In genomic region chr1:93775224-93775623, GRCh38 we compare ENCODE assay signal across 18 cellular contexts.
DNase-seq lines count a peak whose midpoint lies in the region; ATAC-seq and TF ChIP-seq lines count a peak whose summit lies in the region.
"Had no signal": no experiment of that assay in that cellular context is flagged by ENCODE, and none has a peak within 500 bp of the region (broad histone marks: within the 10 kb centered on the region; RNA-seq: fewer than 3 reads in every experiment).

No MANE protein-coding gene starts in this region.

- no peaks in the 10 kb centered on the region for H4K20me1 ChIP-seq in SK-N-SH (ENCODE audit: insufficient read depth)

- no peak overlapping the region for H3K4me3 ChIP-seq in SK-N-SH (ENCODE audit: low read depth in 2 of 2, low read length in 1 of 2)
- H3K4me3 ChIP-seq: colonic mucosa, tibial nerve had no signal

- H3K9me3 Mint-ChIP-seq in effector memory CD8-positive, alpha-beta T cell, result no peaks in the 10 kb centered on the region
- no peaks in the 10 kb centered on the region for H3K9me3 Mint-ChIP-seq in type B pancreatic cell

- H3K4me2 ChIP-seq in SK-N-SH, result no peak overlapping the region

- H3K79me2 ChIP-seq in SK-N-SH (ENCODE audit: insufficient read depth), result no peaks in the 10 kb centered on the region

- peaks cover 3% of the 10 kb centered on the region for H3K36me3 Mint-ChIP-seq in effector memory CD8-positive, alpha-beta T cell (ENCODE audit: insufficient read depth)
- H3K36me3 Mint-ChIP-seq in type B pancreatic cell, result peaks cover 3% of the 10 kb centered on the region

- TF ChIP-seq CTCF in SK-N-SH (IDR thresholded peaks at IDR 0.05) (no peak), type B pancreatic cell (conservative IDR thresholded peaks at IDR 0.05) (no peak)

- CTCF ChIA-PET in SK-N-SH (lab: Yijun Ruan, JAX), result interaction anchor here (0.8 to 1.1 kb wide), 4 partner anchors 12 to 150 kb away, joined by 3 to 4 read pairs (median 4); no protein-coding TSS in a partner anchor

- H3K27me3 ChIP-seq in SK-N-SH (ENCODE audit: insufficient read depth), result no peaks in the 10 kb centered on the region
- H3K27me3 ChIP-seq: colonic mucosa, tibial nerve had no signal

- peaks cover 0 to 21% of the 10 kb centered on the region in 2 experiments; a peak in 3 of 4 replicates for H3K4me1 ChIP-seq in SK-N-SH (ENCODE audit: control insufficient read depth in 1 of 2, insufficient read depth in 2 of 2, low read depth in 1 of 2, low read length in 1 of 2)
- H3K4me1 ChIP-seq: colonic mucosa had no signal

- DNase-seq in SK-N-SH (no peak), NCI-H345 treated with DMSO at 0.1 percent for 48 hours (lab: John Stamatoyannopoulos, UW; ENCODE audit: unreplicated experiment) (peak; percentile 65), islet precursor cell (peak; percentile 82), type B pancreatic cell (ENCODE audit: extremely low spot score, unreplicated experiment) (no peak), D341Med (ENCODE audit: low spot score) (no peak), AML-193 (lab: John Stamatoyannopoulos, UW) (no peak)
- DNase-seq in effector memory CD8-positive, alpha-beta T cell, result no peak
- DNase-seq: activated CD4-positive, alpha-beta T cell treated with anti-CD3 and anti-CD28 coated beads for 1 hour; CD8-positive, alpha-beta memory T cell; colonic mucosa; head of caudate nucleus; KBM-7; NCI-H1694; occipital lobe; SIG-M5; T-helper 9 cell had no signal

- peaks cover 0 to 18% of the 10 kb centered on the region in 2 donors for H3K27me3 Mint-ChIP-seq in effector memory CD8-positive, alpha-beta T cell
- H3K27me3 Mint-ChIP-seq in type B pancreatic cell, result no peaks in the 10 kb centered on the region

- no peaks in the 10 kb centered on the region for H3K4me1 Mint-ChIP-seq in effector memory CD8-positive, alpha-beta T cell (ENCODE audit: low read depth in 2 of 2)
- peaks cover 27% of the 10 kb centered on the region for H3K4me1 Mint-ChIP-seq in type B pancreatic cell (ENCODE audit: unreplicated experiment)
- H3K4me1 Mint-ChIP-seq: CD8-positive, alpha-beta memory T cell had no signal

- H3F3A ChIP-seq in SK-N-SH (replicated peaks; ENCODE audit: insufficient read depth), result peaks cover 17% of the 10 kb centered on the region

- no peak overlapping the region for H2AFZ ChIP-seq in SK-N-SH (ENCODE audit: low read depth)

- no peak for TF ChIP-seq RAD21 in SK-N-SH (IDR thresholded peaks at IDR 0.05; ENCODE audit: low read length)

- H3K27ac Mint-ChIP-seq in effector memory CD8-positive, alpha-beta T cell, result no peak overlapping the region
- H3K27ac Mint-ChIP-seq in type B pancreatic cell, result no peak overlapping the region
- H3K27ac Mint-ChIP-seq: CD8-positive, alpha-beta memory T cell had no signal

- H3K9me3 ChIP-seq in SK-N-SH, result no peaks in the 10 kb centered on the region
- H3K9me3 ChIP-seq: colonic mucosa, tibial nerve had no signal

- H3K9ac ChIP-seq in SK-N-SH, result no peak overlapping the region

- no peak overlapping the region for H3K4me3 Mint-ChIP-seq in effector memory CD8-positive, alpha-beta T cell
- no peak overlapping the region for H3K4me3 Mint-ChIP-seq in type B pancreatic cell
- H3K4me3 Mint-ChIP-seq: CD8-positive, alpha-beta memory T cell had no signal

- POLR2A ChIA-PET in SK-N-SH (lab: Yijun Ruan, JAX), result no interaction called here

- H3K36me3 ChIP-seq in SK-N-SH (replicated peaks in 1 of 2; ENCODE audit: control insufficient read depth in 1 of 2, insufficient read depth in 2 of 2, low read length in 1 of 2), result no peaks in the 10 kb centered on the region
- H3K36me3 ChIP-seq: colonic mucosa, tibial nerve had no signal

- WGBS in SK-N-SH (ENCODE audit: low lambda C conversion rate), result 88% methylated on average over 6 of the region's 6 CpGs

- ATAC-seq in SK-N-SH treated with all-trans-retinoic acid at 6 μM for 48 hours, result no peak
- no peak for ATAC-seq in effector memory CD8-positive, alpha-beta T cell (replicated peaks)

- H3K9me2 ChIP-seq in SK-N-SH, result no peaks in the 10 kb centered on the region

- no peak for TF ChIP-seq EP300 in SK-N-SH (IDR thresholded peaks at IDR 0.05; ENCODE audit: borderline replicate concordance in 1 of 2, low read depth in 1 of 2, low read length in 1 of 2)

- no peak overlapping the region for H3K27ac ChIP-seq in SK-N-SH (ENCODE audit: low read depth in 2 of 2, low read length in 1 of 2)
- H3K27ac ChIP-seq: colonic mucosa, tibial nerve had no signal

TF ChIP-seq in SK-N-SH, 30 proteins besides CTCF, POLR2A, EP300 and RAD21:
- TF ChIP-seq REST (IDR thresholded peaks at IDR 0.05; ENCODE audit: low read depth, low read length), result no peak
- 0 out of 2 replicates have a peak, but pooled peaks have one; percentile 5 for TF ChIP-seq JUND (IDR thresholded peaks at IDR 0.05)
- no peak for TF ChIP-seq YY1 (IDR thresholded peaks at IDR 0.05; ENCODE audit: low read depth)
TF ChIP-seq in SK-N-SH: peak in this region for 1.

TF ChIP-seq in SK-N-SH treated with all-trans-retinoic acid at 6 μM for 48 hours, 23 proteins besides CTCF, POLR2A, EP300 and RAD21 (continues in another document):
- TF ChIP-seq RARB (CRISPR knock-in tag; IDR thresholded peaks at IDR 0.05), result no peak
- TF ChIP-seq ZNF70 (CRISPR knock-in tag; IDR thresholded peaks at IDR 0.05), result no peak
- TF ChIP-seq ZFP3 (CRISPR knock-in tag; IDR thresholded peaks at IDR 0.05), result no peak
- TF ChIP-seq ZNF565 (CRISPR knock-in tag; conservative IDR thresholded peaks at IDR 0.05; ENCODE audit: low read depth), result no peak
- no peak for TF ChIP-seq TOX (CRISPR knock-in tag; IDR thresholded peaks at IDR 0.05; ENCODE audit: borderline replicate concordance)
- no peak for TF ChIP-seq CSDC2 (CRISPR knock-in tag; IDR thresholded peaks at IDR 0.05)
- TF ChIP-seq ESRRG (CRISPR knock-in tag; IDR thresholded peaks at IDR 0.05), result no peak
- no peak for TF ChIP-seq TCF4 (CRISPR knock-in tag; IDR thresholded peaks at IDR 0.05; ENCODE audit: borderline replicate concordance)
- no peak for TF ChIP-seq ZC3H10 (CRISPR knock-in tag; IDR thresholded peaks at IDR 0.05)
- no peak for TF ChIP-seq OSR1 (CRISPR knock-in tag; IDR thresholded peaks at IDR 0.05)
- no peak for TF ChIP-seq ARNTL (CRISPR knock-in tag; IDR thresholded peaks at IDR 0.05; ENCODE audit: borderline replicate concordance, low read depth)
- TF ChIP-seq CSRNP3 (CRISPR knock-in tag; IDR thresholded peaks at IDR 0.05), result no peak
- TF ChIP-seq ISL1 (CRISPR knock-in tag; IDR thresholded peaks at IDR 0.05), result no peak
- TF ChIP-seq BACH2 (CRISPR knock-in tag; IDR thresholded peaks at IDR 0.05; ENCODE audit: borderline replicate concordance), result no peak
- TF ChIP-seq POU6F1 (CRISPR knock-in tag; IDR thresholded peaks at IDR 0.05; ENCODE audit: borderline replicate concordance, low read depth), result no peak
- TF ChIP-seq ZFP30 (CRISPR knock-in tag; IDR thresholded peaks at IDR 0.05), result no peak
- no peak for TF ChIP-seq TSHZ2 (CRISPR knock-in tag; IDR thresholded peaks at IDR 0.05)

Comparison
In these comparisons a context has a peak if more than half of its experiments do, and no peak if none do; other contexts are left out.
1. DNase-seq: peak in NCI-H345 treated with DMSO at 0.1 percent for 48 hours (single experiment) and islet precursor cell (single experiment); none in SK-N-SH (single experiment), effector memory CD8-positive, alpha-beta T cell (0 of 3), type B pancreatic cell (single experiment), D341Med (single experiment) and AML-193 (0 of 2).